Comparison of ENCODE assay signal across 24 cellular contexts in genomic region chr10:34827087-34827766, GRCh38.
"Had no signal": no experiment of that assay in that cellular context is flagged by ENCODE, and none has a peak within 500 bp of the region (broad histone marks: within the 10 kb centered on the region; RNA-seq: fewer than 3 reads in every experiment).

No MANE protein-coding gene starts in this region.

- H3K27ac ChIP-seq: left ventricle myocardium inferior, ovary, sigmoid colon, spleen, suprapubic skin, thoracic aorta, tibial artery, uterus had no signal

- H3K9me3 ChIP-seq: left ventricle myocardium inferior, mucosa of descending colon, ovary, sigmoid colon, spleen, suprapubic skin, thoracic aorta, tibial artery, uterus had no signal

- DNase-seq: hypothalamus; immature natural killer cell; islet precursor cell; left ventricle myocardium inferior; midbrain; mucosa of descending colon; naive thymus-derived CD4-positive, alpha-beta T cell; ovary; right cardiac atrium; sigmoid colon; small intestine; spleen; stimulated activated CD4-positive, alpha-beta T cell treated with anti-CD3 and anti-CD28 coated beads, Interleukin-4, amount 100 ng/mL, for 24 hours; stimulated activated naive CD4-positive, alpha-beta T cell; tibial artery; uterus had no signal

- H3K36me3 Mint-ChIP-seq: naive thymus-derived CD4-positive, alpha-beta T cell; natural killer cell treated with Interleukin-12 subunit alpha and Interleukin-12 subunit beta and Interleukin-15 and Interleukin-18, amount 100 ng/mL, for 72 hours; stimulated activated effector memory CD8-positive, alpha-beta T cell treated with anti-CD3 and anti-CD28 coated beads, Interleukin-12 subunit alpha, Interleukin-12 subunit beta, amount 100 ng/mL, for 72 hours; type B pancreatic cell had no signal

- H3K36me3 ChIP-seq: left ventricle myocardium inferior, ovary, sigmoid colon, spleen, suprapubic skin, thoracic aorta, tibial artery, uterus had no signal

- H3K4me1 Mint-ChIP-seq: immature natural killer cell; stimulated activated effector memory CD8-positive, alpha-beta T cell treated with anti-CD3 and anti-CD28 coated beads, Interleukin-12 subunit alpha, Interleukin-12 subunit beta, amount 100 ng/mL, for 72 hours had no signal

- H3K4me3 Mint-ChIP-seq: immature natural killer cell; naive thymus-derived CD4-positive, alpha-beta T cell; natural killer cell treated with Interleukin-12 subunit alpha and Interleukin-12 subunit beta and Interleukin-15 and Interleukin-18, amount 100 ng/mL, for 72 hours; stimulated activated effector memory CD8-positive, alpha-beta T cell treated with anti-CD3 and anti-CD28 coated beads, Interleukin-12 subunit alpha, Interleukin-12 subunit beta, amount 100 ng/mL, for 72 hours; stimulated activated naive CD8-positive, alpha-beta T cell treated with anti-CD3 and anti-CD28 coated beads, Interleukin-15, Interleukin-2, amounts not matched to agents 100 ng/mL and 50 ng/mL, for 24 hours; type B pancreatic cell had no signal

- ATAC-seq: naive thymus-derived CD4-positive, alpha-beta T cell; natural killer cell treated with Interleukin-12 subunit alpha and Interleukin-12 subunit beta and Interleukin-15 and Interleukin-18, amount 100 ng/mL, for 72 hours; right cardiac atrium; stimulated activated effector memory CD8-positive, alpha-beta T cell treated with anti-CD3 and anti-CD28 coated beads, Interleukin-12 subunit alpha, Interleukin-12 subunit beta, amount 100 ng/mL, for 72 hours had no signal

- H3K4me3 ChIP-seq: left ventricle myocardium inferior, lung, mucosa of descending colon, ovary, sigmoid colon, spleen, suprapubic skin, thoracic aorta, tibial artery, uterus had no signal

- H3K4me1 ChIP-seq: left ventricle myocardium inferior, sigmoid colon, spleen, suprapubic skin, tibial artery, uterus had no signal

- H3K9me3 Mint-ChIP-seq: immature natural killer cell; natural killer cell treated with Interleukin-12 subunit alpha and Interleukin-12 subunit beta and Interleukin-15 and Interleukin-18, amount 100 ng/mL, for 72 hours; stimulated activated effector memory CD8-positive, alpha-beta T cell treated with anti-CD3 and anti-CD28 coated beads, Interleukin-12 subunit alpha, Interleukin-12 subunit beta, amount 100 ng/mL, for 72 hours; stimulated activated naive CD8-positive, alpha-beta T cell treated with anti-CD3 and anti-CD28 coated beads, Interleukin-15, Interleukin-2, amounts not matched to agents 100 ng/mL and 50 ng/mL, for 24 hours; type B pancreatic cell had no signal

- H3K27me3 ChIP-seq: ovary, sigmoid colon, suprapubic skin, tibial artery, uterus had no signal

- H3K27ac Mint-ChIP-seq: immature natural killer cell; naive thymus-derived CD4-positive, alpha-beta T cell; natural killer cell treated with Interleukin-12 subunit alpha and Interleukin-12 subunit beta and Interleukin-15 and Interleukin-18, amount 100 ng/mL, for 72 hours; progenitor cell of endocrine pancreas; stimulated activated effector memory CD8-positive, alpha-beta T cell treated with anti-CD3 and anti-CD28 coated beads, Interleukin-12 subunit alpha, Interleukin-12 subunit beta, amount 100 ng/mL, for 72 hours; stimulated activated naive CD8-positive, alpha-beta T cell treated with anti-CD3 and anti-CD28 coated beads, Interleukin-15, Interleukin-2, amounts not matched to agents 100 ng/mL and 50 ng/mL, for 24 hours; type B pancreatic cell had no signal
